11 cellular contexts compared by ENCODE assay signal in the genomic region with DNA sequence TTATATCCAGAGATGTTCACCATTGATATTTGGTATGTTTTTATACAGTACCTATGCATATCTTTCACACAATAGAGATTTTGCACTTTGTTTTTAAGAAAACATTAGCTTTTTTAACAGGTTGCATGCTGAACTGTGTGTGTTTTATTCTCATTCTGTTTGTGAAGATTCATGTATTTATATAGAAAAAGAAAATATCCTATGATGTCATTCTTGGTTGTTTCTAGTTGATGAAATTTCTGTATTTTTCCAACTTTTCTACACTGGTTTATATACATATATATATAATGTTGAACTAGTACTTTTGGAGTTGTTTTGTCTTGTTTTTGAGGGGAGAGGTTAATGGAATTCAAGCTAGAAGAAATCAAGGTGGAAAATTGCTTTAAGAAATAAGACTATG.
"Had no signal": no experiment of that assay in that cellular context is flagged by ENCODE, and none has a peak within 500 bp of the region (broad histone marks: within the 10 kb centered on the region; RNA-seq: fewer than 3 reads in every experiment).

No MANE protein-coding gene starts in this region.

- H3K4me3 ChIP-seq: GM23248, GM23338, HAP-1 had no signal

- H3K27ac ChIP-seq: GM23248 had no signal

- H3K36me3 ChIP-seq: HAP-1 had no signal

- H3K4me1 Mint-ChIP-seq: GM23338, H9 had no signal

- H3K4me1 ChIP-seq: HAP-1 had no signal

- H3K9me3 Mint-ChIP-seq: HFFc6 had no signal

- FAIRE-seq: H1, H54 had no signal

- H3K9me3 ChIP-seq: HAP-1 had no signal

- H3K4me2 ChIP-seq: GM23338 had no signal

- ATAC-seq: GM23338, HCT116 had no signal

- H3K9ac ChIP-seq: GM23248 had no signal

- H3K4me3 Mint-ChIP-seq: GM23338, H9, HFFc6 had no signal

- H2AFZ ChIP-seq: GM23248, GM23338 had no signal

- DNase-seq: GM23248, GOT3, H7, H9, HCEC 1CT, HFFc6 had no signal

- H3K27ac Mint-ChIP-seq: GM23338, H9, HFFc6 had no signal
